In genomic region chr11:106503901-106504300, GRCh38 we compare ENCODE assay signal across 30 cellular contexts.
DNase-seq lines count a peak whose midpoint lies in the region; TF ChIP-seq lines count a peak whose summit lies in the region.
"Had no signal": no experiment of that assay in that cellular context is flagged by ENCODE, and none has a peak within 500 bp of the region (broad histone marks: within the 10 kb centered on the region; RNA-seq: fewer than 3 reads in every experiment).

No MANE protein-coding gene starts in this region.

- 87 to 100% methylated on average over 1 of the region's 1 CpG for WGBS in GM23248 (ENCODE audit: low coverage in 1 of 2, low lambda C conversion rate in 2 of 2, missing lambda C conversion rate in 2 of 2), 2 experiments

- no peaks in the 10 kb centered on the region for H3K27me3 ChIP-seq in GM23248 (replicated peaks; ENCODE audit: insufficient read depth)
- H3K27me3 ChIP-seq: foreskin keratinocyte, ovary, spleen, tibial nerve had no signal

- TF ChIP-seq CTCF in retinal pigment epithelial cell (conservative IDR thresholded peaks at IDR 0.05; ENCODE audit: low read depth, low read length) = no peak

- H3K27ac ChIP-seq in GM23248 = no peak overlapping the region
- H3K27ac ChIP-seq: coronary artery, foreskin keratinocyte, ovary, RWPE1, SK-N-MC, spleen, tibial nerve had no signal

- H3K4me3 ChIP-seq in retinal pigment epithelial cell (ENCODE audit: low read length) (no peak overlapping the region), GM23248 (no peak overlapping the region)
- H3K4me3 ChIP-seq: coronary artery, K562, ovary, SK-N-MC, spleen, tibial nerve had no signal

- in situ Hi-C loops in SK-MEL-5 (cut with HindIII; ENCODE audit: low pct_unique_long_range_greater_than_20kb, low sequenced_read_pairs) (no loop called here), GM23248 (cut with MboI) (no loop called here)

- H3K9me2 ChIP-seq in GM23248 (ENCODE audit: insufficient read depth) = no peaks in the 10 kb centered on the region

- DNase-seq in SK-MEL-5 (ENCODE audit: low read depth, low spot score) = peak; percentile 14
- peak; percentile 55 for DNase-seq in cerebellar cortex (ENCODE audit: low spot score)
- DNase-seq in kidney glomerular epithelial cell (lab: John Stamatoyannopoulos, UW) = peak; percentile 69
- DNase-seq in retinal pigment epithelial cell (ENCODE audit: low read depth) = peak; percentile 46
- DNase-seq in activated CD4-positive, alpha-beta T cell treated with anti-CD3 and anti-CD28 coated beads for 4 hours = no peak
- DNase-seq in D341Med (ENCODE audit: low spot score) = no peak
- DNase-seq in GM23248 = no peak
- DNase-seq: activated CD4-positive, alpha-beta T cell treated with anti-CD3 and anti-CD28 coated beads for 1 hour; activated CD8-positive, alpha-beta T cell treated with anti-CD3 and anti-CD28 coated beads for 36 hours; activated T-cell treated with anti-CD3 and anti-CD28 coated beads for 4 hours; effector memory CD4-positive, alpha-beta T cell; erythroblast; foreskin keratinocyte; HCEC 1CT; hippocampal formation; immature natural killer cell; left ventricle myocardium superior; midbrain; natural killer cell; NCI-H2081 treated with DMSO at 0.1 percent for 48 hours; NCI-H748 treated with DMSO at 0.1 percent for 48 hours; ovary; right cardiac atrium; spleen; T-helper 2 cell had no signal

- no peaks in the 10 kb centered on the region for H3K79me2 ChIP-seq in GM23248 (ENCODE audit: insufficient read depth)

- H3K9ac ChIP-seq in GM23248 = no peak overlapping the region

- H3K4me1 ChIP-seq in GM23248 (ENCODE audit: insufficient read depth) = no peaks in the 10 kb centered on the region
- H3K4me1 ChIP-seq: foreskin keratinocyte, spleen, tibial nerve had no signal

- H4K20me1 ChIP-seq in GM23248 (ENCODE audit: insufficient read depth) = no peaks in the 10 kb centered on the region

- no peaks in the 10 kb centered on the region for H3K36me3 ChIP-seq in GM23248 (ENCODE audit: low read depth)
- H3K36me3 ChIP-seq: ovary, spleen, tibial nerve had no signal

- no peak overlapping the region for H2AFZ ChIP-seq in GM23248

- no peak overlapping the region for H3K4me2 ChIP-seq in GM23248 (ENCODE audit: unreplicated experiment)

- no peaks in the 10 kb centered on the region for H3K9me3 ChIP-seq in GM23248 (ENCODE audit: low read depth)
- H3K9me3 ChIP-seq: ovary, tibial nerve had no signal

- H3F3A ChIP-seq in GM23248 (ENCODE audit: insufficient read depth) = no peaks in the 10 kb centered on the region

Comparison
In these comparisons a context has a peak if more than half of its experiments do, and no peak if none do; other contexts are left out.
1. DNase-seq: peak in SK-MEL-5 (single experiment), cerebellar cortex (single experiment), kidney glomerular epithelial cell (single experiment) and retinal pigment epithelial cell (single experiment); none in activated CD4-positive, alpha-beta T cell treated with anti-CD3 and anti-CD28 coated beads for 4 hours (0 of 2), D341Med (single experiment) and GM23248 (single experiment).